19 cellular contexts compared by ENCODE assay signal in genomic region chr12:34379142-34379541, GRCh38.
DNase-seq lines count a peak whose midpoint lies in the region; ATAC-seq, FAIRE-seq and TF ChIP-seq lines count a peak whose summit lies in the region.
"Had no signal": no experiment of that assay in that cellular context is flagged by ENCODE, and none has a peak within 500 bp of the region (broad histone marks: within the 10 kb centered on the region; RNA-seq: fewer than 3 reads in every experiment).

No MANE protein-coding gene starts in this region.

- no peaks in the 10 kb centered on the region for H3K36me3 ChIP-seq in PC-9 (ENCODE audit: low read depth)
- H3K36me3 ChIP-seq in K562 (ENCODE audit: control insufficient read depth, insufficient read depth, low read length), result no peaks in the 10 kb centered on the region

- TF ChIP-seq CTCF in PC-9 (conservative IDR thresholded peaks at IDR 0.05), result no peak
- TF ChIP-seq CTCF in K562 (IDR thresholded peaks at IDR 0.05 in 2 of 3, conservative IDR thresholded peaks at IDR 0.05 in 1 of 3; ENCODE audit: insufficient read depth in 2 of 3, low read depth in 1 of 3, low read length in 3 of 3), result no peak
- no peak for TF ChIP-seq CTCF in type B pancreatic cell (conservative IDR thresholded peaks at IDR 0.05)

- no peak for DNase-seq in activated naive CD4-positive, alpha-beta T cell treated with anti-CD3 and anti-CD28 coated beads, Interleukin-2, amount 50 U/mL, for 72 hours (ENCODE audit: low spot score in 2 of 2)
- DNase-seq in activated naive CD4-positive, alpha-beta T cell treated with anti-CD3 and anti-CD28 coated beads, Interleukin-2, amount 10 ng/mL, durations not matched to agents 7 days and 5 days, result no peak
- DNase-seq in PC-9 (no peak), K562 (ENCODE audit: extremely low read depth in 1 of 4, low spot score in 3 of 4) (no peak), NCI-H2171 (lab: John Stamatoyannopoulos, UW) (no peak), type B pancreatic cell (ENCODE audit: extremely low spot score, unreplicated experiment) (no peak)
- DNase-seq: ACHN; CD4-positive, alpha-beta T cell; DMS79; GDM1; HCEC 1CT; KG1 had no signal

- TF ChIP-seq RAD21 in K562 (CRISPR knock-in tag; conservative IDR thresholded peaks at IDR 0.05 in 1 of 2, IDR thresholded peaks at IDR 0.05 in 1 of 2), result no peak

- H3K27me3 Mint-ChIP-seq in activated naive CD4-positive, alpha-beta T cell treated with anti-CD3 and anti-CD28 coated beads, Interleukin-2, amount 10 ng/mL, durations not matched to agents 7 days and 5 days, result no peaks in the 10 kb centered on the region
- no peaks in the 10 kb centered on the region for H3K27me3 Mint-ChIP-seq in type B pancreatic cell
- H3K27me3 Mint-ChIP-seq: CD4-positive, alpha-beta T cell had no signal

- POLR2A ChIA-PET in PC-9 (lab: Charles Lee; ENCODE audit: unreplicated experiment) (no interaction called here), K562 (lab: Yijun Ruan, JAX) (interaction anchor here (0.6 kb wide), 1 partner anchor 25 kb away, joined by 3 read pairs; no protein-coding TSS in a partner anchor)

- no peaks in the 10 kb centered on the region for H3K9me1 ChIP-seq in K562 (ENCODE audit: control insufficient read depth, insufficient read depth, low read length)

- no peak overlapping the region for H3K4me3 ChIP-seq in PC-9
- H3K4me3 ChIP-seq in K562, result no peak overlapping the region
- H3K4me3 ChIP-seq: GM23338 had no signal

- no peaks in the 10 kb centered on the region for H3F3A ChIP-seq in PC-9 (ENCODE audit: insufficient read depth, low read depth)

- peak overlapping the region in 1 of 2 experiments; percentile 52; a peak in 1 of 4 replicates for H3K9ac ChIP-seq in K562 (ENCODE audit: insufficient read depth in 1 of 2, low read depth in 2 of 2, low read length in 2 of 2)

- H2AFZ ChIP-seq in PC-9, result no peak overlapping the region
- H2AFZ ChIP-seq in K562 (ENCODE audit: low read depth, low read length), result peak overlapping the region; percentile 24; the same call in 1 of the 2 replicates
- H2AFZ ChIP-seq: GM23338 had no signal

- H3K27me3 ChIP-seq in PC-9 (ENCODE audit: insufficient read depth, low read depth) (peaks cover 93% of the 10 kb centered on the region), K562 (ENCODE audit: control insufficient read depth in 2 of 2, insufficient read depth in 2 of 2, low read length in 2 of 2) (peaks cover 0 to 41% of the 10 kb centered on the region in 2 experiments; a peak in 3 of 5 replicates)

- H4K20me1 ChIP-seq in PC-9 (ENCODE audit: insufficient read depth), result no peaks in the 10 kb centered on the region
- H4K20me1 ChIP-seq in K562 (replicated peaks; ENCODE audit: control insufficient read depth, insufficient read depth, low read length), result 0 out of 2 replicates have a peak, but pooled peaks cover 4% of the 10 kb centered on the region

- TF ChIP-seq POLR2A in K562 (conservative IDR thresholded peaks at IDR 0.05), result no peak

- peak overlapping the region; percentile 18; the same call in 1 of the 2 replicates for H3K4me2 ChIP-seq in PC-9
- H3K4me2 ChIP-seq in K562 (ENCODE audit: insufficient read depth, low read length), result no peak overlapping the region
- H3K4me2 ChIP-seq: GM23338 had no signal

- no peaks in the 10 kb centered on the region for H3K9me3 ChIP-seq in PC-9 (ENCODE audit: insufficient read depth, low read depth)
- H3K9me3 ChIP-seq in K562 (replicated peaks; ENCODE audit: control insufficient read depth, insufficient read depth, low read depth, low read length), result no peaks in the 10 kb centered on the region

- FAIRE-seq in K562 (lab: Jason Lieb, UNC), result no peak
- FAIRE-seq: GM12892, H54, HTR-8/SVneo had no signal

- WGBS in K562 (ENCODE audit: insufficient coverage, low coverage, missing lambda C conversion rate), result 11% methylated on average over 15 of the region's 16 CpGs

- H3K79me2 ChIP-seq in PC-9 (ENCODE audit: low read depth) (no peaks in the 10 kb centered on the region), K562 (ENCODE audit: control insufficient read depth, insufficient read depth, low read length) (no peaks in the 10 kb centered on the region)

- H3K4me3 Mint-ChIP-seq in activated naive CD4-positive, alpha-beta T cell treated with anti-CD3 and anti-CD28 coated beads, Interleukin-2, amount 10 ng/mL, durations not matched to agents 7 days and 5 days, result no peak overlapping the region
- H3K4me3 Mint-ChIP-seq in type B pancreatic cell, result no peak overlapping the region
- H3K4me3 Mint-ChIP-seq: CD4-positive, alpha-beta T cell; GM23338; IgD-negative memory B cell had no signal

- TF ChIP-seq EP300 in K562 (IDR thresholded peaks at IDR 0.05; ENCODE audit: low read length), result no peak

- peaks cover 34 to 73% of the 10 kb centered on the region in 2 donors for H3K36me3 Mint-ChIP-seq in activated naive CD4-positive, alpha-beta T cell treated with anti-CD3 and anti-CD28 coated beads, Interleukin-2, amount 50 U/mL, for 72 hours
- peaks cover 1% of the 10 kb centered on the region for H3K36me3 Mint-ChIP-seq in activated naive CD4-positive, alpha-beta T cell treated with anti-CD3 and anti-CD28 coated beads, Interleukin-2, amount 10 ng/mL, durations not matched to agents 7 days and 5 days
- no peaks in the 10 kb centered on the region for H3K36me3 Mint-ChIP-seq in type B pancreatic cell
- H3K36me3 Mint-ChIP-seq: IgD-negative memory B cell had no signal

- no peaks in the 10 kb centered on the region for H3K9me2 ChIP-seq in PC-9 (ENCODE audit: insufficient read depth)

- no peaks in the 10 kb centered on the region for H3K4me1 Mint-ChIP-seq in activated naive CD4-positive, alpha-beta T cell treated with anti-CD3 and anti-CD28 coated beads, Interleukin-2, amount 10 ng/mL, durations not matched to agents 7 days and 5 days
- no peaks in the 10 kb centered on the region for H3K4me1 Mint-ChIP-seq in type B pancreatic cell (ENCODE audit: unreplicated experiment)
- H3K4me1 Mint-ChIP-seq: GM23338, IgD-negative memory B cell had no signal

- no peak for ATAC-seq in activated naive CD4-positive, alpha-beta T cell treated with anti-CD3 and anti-CD28 coated beads, Interleukin-2, amount 50 U/mL, for 72 hours
- ATAC-seq in K562 (no peak), HG02642 (IDR thresholded peaks at IDR 0.05; ENCODE audit: poor library complexity, unreplicated experiment) (no peak)
- ATAC-seq: GM23338 had no signal

- BruUV-seq in PC-9 (replicated peaks; lab: Mats Ljungman, UMichigan) (no TSS peak), K562 (replicated peaks; lab: Mats Ljungman, UMichigan) (no TSS peak)

- peaks cover 18 to 43% of the 10 kb centered on the region in 2 donors for H3K9me3 Mint-ChIP-seq in activated naive CD4-positive, alpha-beta T cell treated with anti-CD3 and anti-CD28 coated beads, Interleukin-2, amount 50 U/mL, for 72 hours
- peaks cover 45% of the 10 kb centered on the region for H3K9me3 Mint-ChIP-seq in activated naive CD4-positive, alpha-beta T cell treated with anti-CD3 and anti-CD28 coated beads, Interleukin-2, amount 10 ng/mL, durations not matched to agents 7 days and 5 days
- H3K9me3 Mint-ChIP-seq in type B pancreatic cell, result no peaks in the 10 kb centered on the region
- H3K9me3 Mint-ChIP-seq: CD4-positive, alpha-beta T cell; IgD-negative memory B cell had no signal

- H3K27ac Mint-ChIP-seq in activated naive CD4-positive, alpha-beta T cell treated with anti-CD3 and anti-CD28 coated beads, Interleukin-2, amount 50 U/mL, for 72 hours, result peak overlapping the region; percentile 6 to 14
- no peak overlapping the region for H3K27ac Mint-ChIP-seq in activated naive CD4-positive, alpha-beta T cell treated with anti-CD3 and anti-CD28 coated beads, Interleukin-2, amount 10 ng/mL, durations not matched to agents 7 days and 5 days
- H3K27ac Mint-ChIP-seq in type B pancreatic cell, result no peak overlapping the region
- H3K27ac Mint-ChIP-seq: CD4-positive, alpha-beta T cell; GM23338; IgD-negative memory B cell had no signal

- intact Hi-C loops in PC-9 (cut with micrococcal nuclease; ENCODE audit: unreplicated experiment), result no loop called here
- intact Hi-C loops in K562 (cut with micrococcal nuclease), result no loop called here

- H3K4me1 ChIP-seq in PC-9 (replicated peaks; ENCODE audit: insufficient read depth) (no peaks in the 10 kb centered on the region), K562 (replicated peaks in 1 of 2; ENCODE audit: control insufficient read depth in 2 of 2, insufficient read depth in 2 of 2, low read length in 2 of 2) (peaks cover 0 to 33% of the 10 kb centered on the region in 2 experiments; a peak in 3 of 5 replicates)

- CTCF ChIA-PET in activated naive CD4-positive, alpha-beta T cell treated with anti-CD3 and anti-CD28 coated beads, Interleukin-2, amount 10 ng/mL, durations not matched to agents 7 days and 5 days (lab: Charles Lee), result no interaction called here
- CTCF ChIA-PET in PC-9 (lab: Charles Lee) (no interaction called here), K562 (lab: Yijun Ruan, JAX; ENCODE audit: low intra/inter-chr PET ratio) (no interaction called here)

- in situ Hi-C loops in K562 (cut with MboI), result no loop called here

- H3K27ac ChIP-seq in PC-9 (no peak overlapping the region), K562 (ENCODE audit: extremely low read depth, low read depth, low read length) (no peak overlapping the region)
- H3K27ac ChIP-seq: C4-2B had no signal

TF ChIP-seq in K562, 482 proteins besides CTCF, POLR2A, EP300 and RAD21:
- TF ChIP-seq CTBP1 (IDR thresholded peaks at IDR 0.05; ENCODE audit: borderline replicate concordance), result no peak
- peak; percentile 36 for TF ChIP-seq MEIS2 (IDR thresholded peaks at IDR 0.05; ENCODE audit: partially characterized antibody)
- peak; percentile 92 to 93 for TF ChIP-seq NRF1 (conservative IDR thresholded peaks at IDR 0.05 in 1 of 2, IDR thresholded peaks at IDR 0.05 in 1 of 2)
- no peak for TF ChIP-seq MEF2A (IDR thresholded peaks at IDR 0.05; ENCODE audit: control insufficient read depth, low read depth, low read length)
- TF ChIP-seq PPARD (CRISPR knock-in tag; IDR thresholded peaks at IDR 0.05), result no peak
- TF ChIP-seq, protein P1, sequence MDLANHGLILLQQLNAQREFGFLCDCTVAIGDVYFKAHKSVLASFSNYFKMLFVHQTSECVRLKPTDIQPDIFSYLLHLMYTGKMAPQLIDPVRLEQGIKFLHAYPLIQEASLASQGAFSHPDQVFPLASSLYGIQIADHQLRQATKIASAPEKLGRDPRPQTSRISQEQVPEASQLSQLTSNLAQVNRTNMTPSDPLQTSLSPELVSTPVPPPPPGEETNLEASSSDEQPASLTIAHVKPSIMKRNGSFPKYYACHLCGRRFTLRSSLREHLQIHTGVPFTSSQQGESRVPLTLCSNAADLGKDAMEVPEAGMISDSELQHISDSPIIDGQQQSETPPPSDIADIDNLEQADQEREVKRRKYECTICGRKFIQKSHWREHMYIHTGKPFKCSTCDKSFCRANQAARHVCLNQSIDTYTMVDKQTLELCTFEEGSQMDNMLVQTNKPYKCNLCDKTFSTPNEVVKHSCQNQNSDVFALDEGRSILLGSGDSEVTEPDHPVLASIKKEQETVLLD (IDR thresholded peaks at IDR 0.05), result peak; percentile 65
- no peak for TF ChIP-seq ZNF707 (CRISPR knock-in tag; conservative IDR thresholded peaks at IDR 0.05)

Comparison
In these comparisons a context has a peak if more than half of its experiments do, and no peak if none do; other contexts are left out.
1. H3K27ac Mint-ChIP-seq: peak in activated naive CD4-positive, alpha-beta T cell treated with anti-CD3 and anti-CD28 coated beads, Interleukin-2, amount 50 U/mL, for 72 hours (2 of 2); none in activated naive CD4-positive, alpha-beta T cell treated with anti-CD3 and anti-CD28 coated beads, Interleukin-2, amount 10 ng/mL, durations not matched to agents 7 days and 5 days (single experiment) and type B pancreatic cell (single experiment).